Comparison of ENCODE assay signal across 16 cellular contexts in the genomic region with DNA sequence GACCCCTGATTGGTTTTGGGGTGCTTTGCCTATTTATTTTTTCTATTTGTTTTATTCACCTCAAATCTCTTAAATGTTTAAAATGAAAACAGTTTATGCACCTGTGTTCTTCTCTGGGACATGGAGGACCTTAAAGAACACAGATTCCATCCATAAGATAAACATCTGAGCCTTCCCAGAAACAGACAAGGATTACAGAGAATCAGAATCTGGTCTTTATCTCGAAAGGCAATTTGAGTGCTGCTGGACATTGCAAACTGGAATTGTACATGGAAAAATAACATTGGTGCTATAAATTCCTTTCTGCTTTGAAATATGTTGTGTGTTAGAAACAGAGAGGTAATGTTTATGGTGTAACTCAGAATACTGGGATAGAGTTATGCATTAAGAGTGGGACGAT.
"Had no signal": no experiment of that assay in that cellular context is flagged by ENCODE, and none has a peak within 500 bp of the region (broad histone marks: within the 10 kb centered on the region; RNA-seq: fewer than 3 reads in every experiment).

No MANE protein-coding gene starts in this region.

- ATAC-seq: activated T-helper 17 cell treated with anti-CD3 and anti-CD28 coated beads, Interleukin-2, amount 50 U/mL, for 72 hours; stimulated activated memory B cell treated with anti-CD40 and anti-IgM and Interleukin-4, amounts not matched to agents 10 μg/mL and 1 μg/mL and 100 μg/mL, for 72 hours had no signal

- H3K36me3 Mint-ChIP-seq: activated naive CD4-positive, alpha-beta T cell treated with anti-CD3 and anti-CD28 coated beads, Interleukin-2, amount 10 ng/mL, durations not matched to agents 7 days and 5 days; naive B cell; stimulated activated memory B cell treated with anti-CD40 and anti-IgM and Interleukin-4, amounts not matched to agents 10 μg/mL and 1 μg/mL and 100 μg/mL, for 72 hours had no signal

- H3K27ac ChIP-seq: cardiac muscle cell, parathyroid adenoma, SJSA1 had no signal

- H3K9me3 Mint-ChIP-seq: activated naive CD4-positive, alpha-beta T cell treated with anti-CD3 and anti-CD28 coated beads, Interleukin-2, amount 10 ng/mL, durations not matched to agents 7 days and 5 days; activated T-helper 17 cell treated with anti-CD3 and anti-CD28 coated beads, Interleukin-2, amount 50 U/mL, for 72 hours; immature natural killer cell; stimulated activated memory B cell treated with anti-CD40 and anti-IgM and Interleukin-4, amounts not matched to agents 10 μg/mL and 1 μg/mL and 100 μg/mL, for 72 hours had no signal

- DNase-seq: activated CD4-positive, alpha-beta T cell treated with anti-CD3 and anti-CD28 coated beads, Interleukin-2, amount 50 U/mL, for 1 hour; activated CD4-positive, CD25-positive, alpha-beta regulatory T cell; activated naive CD4-positive, alpha-beta T cell treated with anti-CD3 and anti-CD28 coated beads, Interleukin-2, amount 10 ng/mL, durations not matched to agents 7 days and 5 days; erythroblast; glutamatergic neuron; immature natural killer cell; midbrain; naive B cell; stimulated activated CD4-positive, alpha-beta T cell treated with anti-CD3 and anti-CD28 coated beads, Interleukin-12 subunit alpha, Interleukin-12 subunit beta, amount 100 ng/mL, for 4 hours; substantia nigra; upper lobe of left lung had no signal

- H3K9me3 ChIP-seq: SJSA1, upper lobe of left lung had no signal

- H3K27me3 ChIP-seq: cardiac muscle cell, SJSA1, upper lobe of left lung had no signal

- H3K27ac Mint-ChIP-seq: activated naive CD4-positive, alpha-beta T cell treated with anti-CD3 and anti-CD28 coated beads, Interleukin-2, amount 10 ng/mL, durations not matched to agents 7 days and 5 days; activated T-helper 17 cell treated with anti-CD3 and anti-CD28 coated beads, Interleukin-2, amount 50 U/mL, for 72 hours; naive B cell; stimulated activated memory B cell treated with anti-CD40 and anti-IgM and Interleukin-4, amounts not matched to agents 10 μg/mL and 1 μg/mL and 100 μg/mL, for 72 hours had no signal

- H3K4me3 ChIP-seq: cardiac muscle cell, SJSA1 had no signal

- H3K4me1 Mint-ChIP-seq: activated naive CD4-positive, alpha-beta T cell treated with anti-CD3 and anti-CD28 coated beads, Interleukin-2, amount 10 ng/mL, durations not matched to agents 7 days and 5 days; activated T-helper 17 cell treated with anti-CD3 and anti-CD28 coated beads, Interleukin-2, amount 50 U/mL, for 72 hours; immature natural killer cell; naive B cell; stimulated activated memory B cell treated with anti-CD40 and anti-IgM and Interleukin-4, amounts not matched to agents 10 μg/mL and 1 μg/mL and 100 μg/mL, for 72 hours had no signal

- H3K9ac ChIP-seq: parathyroid adenoma had no signal

- H3K36me3 ChIP-seq: cardiac muscle cell, SJSA1, upper lobe of left lung had no signal

- H3K4me3 Mint-ChIP-seq: activated naive CD4-positive, alpha-beta T cell treated with anti-CD3 and anti-CD28 coated beads, Interleukin-2, amount 10 ng/mL, durations not matched to agents 7 days and 5 days; activated T-helper 17 cell treated with anti-CD3 and anti-CD28 coated beads, Interleukin-2, amount 50 U/mL, for 72 hours; immature natural killer cell; naive B cell; stimulated activated memory B cell treated with anti-CD40 and anti-IgM and Interleukin-4, amounts not matched to agents 10 μg/mL and 1 μg/mL and 100 μg/mL, for 72 hours had no signal

- H3K4me1 ChIP-seq: parathyroid adenoma had no signal
